8 cellular contexts compared by ENCODE assay signal in genomic region chr22:31342389-31343125, GRCh38. TPM values are rescaled to one million over a fixed set of nuclear protein-coding genes. Genes with fewer than 3 reads are reported as not detected.
DNase-seq lines count a peak whose midpoint lies in the region; FAIRE-seq and TF ChIP-seq lines count a peak whose summit lies in the region.

No MANE protein-coding gene starts in this region.

- H3K27ac ChIP-seq in kidney (ENCODE audit: low read depth in 2 of 2, low read length in 2 of 2) = peak overlapping the region; percentile 45 to 87
- H3K27ac ChIP-seq in stomach = peak overlapping the region; percentile 78 to 95 (median 88)

- H3K4me3 Mint-ChIP-seq in T-helper 1 cell treated with Interleukin-12 subunit alpha and Interleukin-12 subunit beta and Interleukin-4 antibody, amounts not matched to agents 30 μg/mL and 1 μg/mL, for 36 hours = peak overlapping the region; percentile 49
- H3K4me3 Mint-ChIP-seq in activated CD4-positive, alpha-beta memory T cell treated with anti-CD3 and anti-CD28 coated beads, Interleukin-2, amount 10 ng/mL, durations not matched to agents 7 days and 5 days = peak overlapping the region; percentile 81

- peaks cover 36% of the 10 kb centered on the region for H3K36me3 Mint-ChIP-seq in T-helper 1 cell treated with Interleukin-12 subunit alpha and Interleukin-12 subunit beta and Interleukin-4 antibody, amounts not matched to agents 30 μg/mL and 1 μg/mL, for 36 hours (ENCODE audit: low read depth)
- H3K36me3 Mint-ChIP-seq in activated CD4-positive, alpha-beta memory T cell treated with anti-CD3 and anti-CD28 coated beads, Interleukin-2, amount 10 ng/mL, durations not matched to agents 7 days and 5 days (ENCODE audit: low read depth) = peaks cover 51% of the 10 kb centered on the region

- H3K9me3 ChIP-seq in kidney (ENCODE audit: control insufficient read depth in 1 of 2, low read length in 2 of 2) (no peaks in the 10 kb centered on the region), stomach (no peaks in the 10 kb centered on the region)

- no peak for TF ChIP-seq POLR2A in stomach (IDR thresholded peaks at IDR 0.05)

- H3K36me3 ChIP-seq in kidney (ENCODE audit: control insufficient read depth in 1 of 2, insufficient read depth in 2 of 2, low read length in 2 of 2) (peaks cover 7 to 20% of the 10 kb centered on the region in 2 donors), stomach (peaks cover 0 to 53% (median 46%) of the 10 kb centered on the region in 4 donors)

- no peak for FAIRE-seq in kidney (lab: Jason Lieb, UNC)

- DNase-seq in T-helper 1 cell (no peak), kidney (no peak), stomach (no peak), HuH-7.5 (ENCODE audit: low spot score) (no peak), D341Med (ENCODE audit: low spot score) (no peak)
- DNase-seq in activated CD4-positive, alpha-beta memory T cell treated with anti-CD3 and anti-CD28 coated beads, Interleukin-2, amount 10 ng/mL, durations not matched to agents 7 days and 5 days = no peak
- no peak for DNase-seq in stimulated activated CD4-positive, alpha-beta T cell treated with anti-CD3 and anti-CD28 coated beads, Interleukin-4, amount 100 ng/mL, for 4 hours

- POLR2A ChIA-PET in activated CD4-positive, alpha-beta memory T cell treated with anti-CD3 and anti-CD28 coated beads, Interleukin-2, amount 10 ng/mL, durations not matched to agents 7 days and 5 days (lab: Charles Lee) = interaction anchor here (1.0 to 5.8 kb wide), 3 partner anchors 8 to 54 kb away, joined by 3 to 101 read pairs (median 8); partner anchors contain the start of gene PIK3IP1

- intact Hi-C loops in kidney (cut with DNase I) = no loop called here
- intact Hi-C loops in stomach (cut with DNase I; ENCODE audit: low total_unique reads) = no loop called here

- H3K4me3 ChIP-seq in kidney (ENCODE audit: low read length in 2 of 2) = peak overlapping the region; percentile 50 to 53
- H3K4me3 ChIP-seq in stomach = peak overlapping the region; percentile 62 to 76 (median 72)

- no peaks in the 10 kb centered on the region for H3K27me3 Mint-ChIP-seq in T-helper 1 cell treated with Interleukin-12 subunit alpha and Interleukin-12 subunit beta and Interleukin-4 antibody, amounts not matched to agents 30 μg/mL and 1 μg/mL, for 36 hours (ENCODE audit: low read depth)
- no peaks in the 10 kb centered on the region for H3K27me3 Mint-ChIP-seq in activated CD4-positive, alpha-beta memory T cell treated with anti-CD3 and anti-CD28 coated beads, Interleukin-2, amount 10 ng/mL, durations not matched to agents 7 days and 5 days

- H3K4me1 ChIP-seq in kidney (ENCODE audit: control insufficient read depth in 1 of 2, insufficient read depth in 1 of 2, low read depth in 1 of 2, low read length in 2 of 2) (peaks cover 34 to 55% of the 10 kb centered on the region in 2 donors), stomach (peaks cover 68 to 88% (median 85%) of the 10 kb centered on the region in 4 donors)

- 18 to 34% (median 27%) methylated on average over 16 of the region's 16 CpGs for WGBS in stomach, 5 donors

- peak overlapping the region; percentile 57 to 62 for H3K9ac ChIP-seq in kidney (ENCODE audit: low read length in 2 of 2)

- TF ChIP-seq CTCF in kidney (IDR thresholded peaks at IDR 0.05; ENCODE audit: borderline replicate concordance, extremely low read depth, insufficient read depth) (no peak), stomach (IDR thresholded peaks at IDR 0.05) (no peak)

- no peak for TF ChIP-seq EP300 in stomach (IDR thresholded peaks at IDR 0.05)

- CTCF ChIA-PET in activated CD4-positive, alpha-beta memory T cell treated with anti-CD3 and anti-CD28 coated beads, Interleukin-2, amount 10 ng/mL, durations not matched to agents 7 days and 5 days (lab: Charles Lee) = no interaction called here

- H3K9me3 Mint-ChIP-seq in T-helper 1 cell treated with Interleukin-12 subunit alpha and Interleukin-12 subunit beta and Interleukin-4 antibody, amounts not matched to agents 30 μg/mL and 1 μg/mL, for 36 hours = no peaks in the 10 kb centered on the region
- H3K9me3 Mint-ChIP-seq in activated CD4-positive, alpha-beta memory T cell treated with anti-CD3 and anti-CD28 coated beads, Interleukin-2, amount 10 ng/mL, durations not matched to agents 7 days and 5 days = no peaks in the 10 kb centered on the region

- peak overlapping the region; percentile 74 for H3K27ac Mint-ChIP-seq in T-helper 1 cell treated with Interleukin-12 subunit alpha and Interleukin-12 subunit beta and Interleukin-4 antibody, amounts not matched to agents 30 μg/mL and 1 μg/mL, for 36 hours
- H3K27ac Mint-ChIP-seq in activated CD4-positive, alpha-beta memory T cell treated with anti-CD3 and anti-CD28 coated beads, Interleukin-2, amount 10 ng/mL, durations not matched to agents 7 days and 5 days = no peak overlapping the region

- H3K27me3 ChIP-seq in stomach = no peaks in the 10 kb centered on the region

- H3K4me1 Mint-ChIP-seq in T-helper 1 cell treated with Interleukin-12 subunit alpha and Interleukin-12 subunit beta and Interleukin-4 antibody, amounts not matched to agents 30 μg/mL and 1 μg/mL, for 36 hours (ENCODE audit: low read depth) = peaks cover 44% of the 10 kb centered on the region
- H3K4me1 Mint-ChIP-seq in activated CD4-positive, alpha-beta memory T cell treated with anti-CD3 and anti-CD28 coated beads, Interleukin-2, amount 10 ng/mL, durations not matched to agents 7 days and 5 days = peaks cover 54% of the 10 kb centered on the region

RNA-seq across cellular contexts. Expression of gene PATZ1, which starts 3.6 kb away (rescaled TPM):
- 10 to 100 TPM; 18.6 to 19.5 TPM for total RNA-seq in activated CD4-positive, alpha-beta memory T cell treated with anti-CD3 and anti-CD28 coated beads, Interleukin-2, amount 10 ng/mL, durations not matched to agents 7 days and 5 days
- total RNA-seq in kidney (40.9 TPM), stomach (10 to 100 TPM in 3 of 5 donors, 1 to 10 TPM in 2; 4.9 to 20.9 (median 14.1) TPM)
- polyA plus RNA-seq in kidney (ENCODE audit: insufficient read depth, low read depth, low replicate concordance) (33.3 TPM), stomach (10 to 100 TPM in 2 of 3 donors, 1 to 10 TPM in 1; 7.8 to 21.1 (median 13.8) TPM)

RNA-seq across cellular contexts. Expression of gene PIK3IP1, which starts 50.3 kb away (rescaled TPM):
- total RNA-seq in activated CD4-positive, alpha-beta memory T cell treated with anti-CD3 and anti-CD28 coated beads, Interleukin-2, amount 10 ng/mL, durations not matched to agents 7 days and 5 days = 10 to 100 TPM; 56.4 to 57.8 TPM
- 42.7 TPM for total RNA-seq in kidney
- polyA plus RNA-seq in kidney (ENCODE audit: insufficient read depth, low read depth, low replicate concordance) = 21.4 TPM
- total RNA-seq in stomach = 10 to 100 TPM in 3 of 5 donors, 1 to 10 TPM in 2; 3.5 to 53.0 (median 20.5) TPM
- polyA plus RNA-seq in stomach = 1 to 10 TPM; 6.6 to 8.5 (median 7.6) TPM

RNA-seq across cellular contexts. Expression of gene DRG1, which starts 56.8 kb away (rescaled TPM):
- total RNA-seq in activated CD4-positive, alpha-beta memory T cell treated with anti-CD3 and anti-CD28 coated beads, Interleukin-2, amount 10 ng/mL, durations not matched to agents 7 days and 5 days = 10 to 100 TPM; 73.4 to 86.4 TPM
- 46.5 TPM for total RNA-seq in kidney
- 93.3 TPM for polyA plus RNA-seq in kidney (ENCODE audit: insufficient read depth, low read depth, low replicate concordance)
- 10 to 100 TPM in 4 of 5 donors, 1 to 10 TPM in 1; 9.4 to 62.2 (median 35.0) TPM for total RNA-seq in stomach
- 10 to 100 TPM; 43.9 to 51.2 (median 46.2) TPM for polyA plus RNA-seq in stomach
